8 cellular contexts compared by ENCODE assay signal in the genomic region with DNA sequence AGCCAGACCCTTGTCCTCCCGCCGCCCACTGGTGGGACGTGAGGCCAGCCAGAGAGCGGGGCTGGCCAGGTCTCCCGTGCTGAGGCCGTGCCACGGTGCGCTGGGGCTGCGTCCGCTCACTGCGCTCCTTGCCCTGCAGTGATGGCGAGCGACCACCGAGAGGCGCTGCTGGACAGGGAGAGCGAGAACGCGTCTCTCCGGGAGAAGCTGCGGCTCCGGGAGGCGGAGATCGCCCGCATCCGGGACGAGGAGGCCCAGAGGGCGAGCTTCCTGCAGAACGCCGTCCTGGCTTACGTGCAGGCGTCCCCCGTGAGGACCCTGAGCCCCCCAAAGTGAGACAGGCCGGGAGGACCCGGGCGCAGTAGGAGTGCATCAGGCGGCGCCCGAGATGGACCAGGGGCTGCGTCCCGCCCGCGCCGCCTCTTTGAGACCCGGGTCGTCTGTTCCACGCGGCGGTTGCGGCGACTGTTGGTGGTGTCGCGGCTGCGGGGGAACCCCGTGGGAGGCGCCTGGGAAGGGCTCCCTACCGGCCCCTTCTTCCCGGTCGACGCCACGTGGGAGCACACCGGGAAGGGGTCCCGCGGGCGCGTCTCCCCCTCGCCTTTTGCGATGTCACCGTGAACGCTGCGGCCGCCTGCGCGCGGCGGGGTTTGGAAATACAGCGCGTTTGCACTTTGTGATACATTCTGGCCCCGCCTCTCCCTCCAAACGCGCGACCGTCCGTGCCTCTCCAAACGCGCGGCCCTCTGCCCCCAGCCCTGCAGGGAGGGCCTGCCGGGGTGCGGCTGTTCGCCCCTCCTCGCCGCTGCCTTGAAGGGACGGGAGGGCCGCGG. TPM values are rescaled to one million over a fixed set of nuclear protein-coding genes. Genes with fewer than 3 reads are reported as not detected.
DNase-seq lines count a peak whose midpoint lies in the region; ATAC-seq and TF ChIP-seq lines count a peak whose summit lies in the region.

No MANE protein-coding gene starts in this region.

- no peaks in the 10 kb centered on the region for H3K27me3 ChIP-seq in breast epithelium

- peaks cover 4 to 5% of the 10 kb centered on the region in 2 donors for H3K4me1 ChIP-seq in breast epithelium

- no peaks in the 10 kb centered on the region for H3K9me3 ChIP-seq in breast epithelium

- no peak for TF ChIP-seq POLR2A in breast epithelium (IDR thresholded peaks at IDR 0.05)

- H3K27ac ChIP-seq in VCaP (peak overlapping the region; percentile 98), breast epithelium (peak overlapping the region; percentile 61 to 83), skin epidermis (peak overlapping the region in 10 of 21 experiments; percentile 18 to 65 (median 50))

- peak overlapping the region; percentile 30 to 90 (median 59) for H3K4me3 ChIP-seq in breast epithelium
- peak overlapping the region; percentile 32 to 49 (median 42) for H3K4me3 ChIP-seq in skin epidermis

- peak; percentile 72 for TF ChIP-seq CTCF in AG09319 (IDR thresholded peaks at IDR 0.05; ENCODE audit: low read depth, low read length)
- peak; percentile 93 for TF ChIP-seq CTCF in VCaP (conservative IDR thresholded peaks at IDR 0.05)
- TF ChIP-seq CTCF in breast epithelium (IDR thresholded peaks at IDR 0.05), result peak; percentile 83 to 97 (median 97)

- intact Hi-C loops in breast epithelium (cut with DNase I; ENCODE audit: low total_unique reads), result loop anchor here (5.0 to 10.0 kb wide), 2 partner anchors 54 to 122 kb away; no protein-coding TSS in a partner anchor

- ATAC-seq in GM21423 (IDR thresholded peaks at IDR 0.05; ENCODE audit: unreplicated experiment), result peak; percentile 39
- ATAC-seq in HG03457 (IDR thresholded peaks at IDR 0.05; ENCODE audit: unreplicated experiment), result no peak

- DNase-seq in AG09319 (ENCODE audit: extremely low read depth, low read depth) (peak; percentile 51), NCI-H2029 treated with DMSO at 0.1 percent for 48 hours (lab: John Stamatoyannopoulos, UW) (peak; percentile 9), breast epithelium (ENCODE audit: low spot score in 2 of 2) (peak; percentile 78 to 89), iPS-NIHi7 (ENCODE audit: extremely low spot score) (peak; percentile 86)

- no peaks in the 10 kb centered on the region for H3K36me3 ChIP-seq in breast epithelium

RNA-seq across cellular contexts. Expression of a gene that starts 0.8 kb away (rescaled TPM):
- total RNA-seq in breast epithelium, result 10 to 100 TPM in 2 of 3 donors, 1 to 10 TPM in 1; 7.6 to 23.0 (median 16.1) TPM

RNA-seq across cellular contexts. Expression of a gene that starts 6.8 kb away (rescaled TPM):
- total RNA-seq in breast epithelium, result 100 to 1,000 TPM; 202 to 484 (median 228) TPM

RNA-seq across cellular contexts. Expression of a gene that starts 7.6 kb away (rescaled TPM):
- total RNA-seq in breast epithelium, result 10 to 100 TPM in 2 of 3 donors, 1 to 10 TPM in 1; 8.0 to 18.7 (median 14.7) TPM

RNA-seq across cellular contexts. Expression of a gene that starts 8.0 kb away (rescaled TPM):
- total RNA-seq in breast epithelium, result 10 to 100 TPM; 79.5 to 94.7 (median 92.5) TPM

RNA-seq across cellular contexts. Expression of a gene that starts 20.9 kb away (rescaled TPM):
- total RNA-seq in breast epithelium, result 10 to 100 TPM; 30.5 to 49.4 (median 31.8) TPM

Comparison
In these comparisons a context has a peak if more than half of its experiments do, and no peak if none do; other contexts are left out.
1. DNase-seq: peak in every context shown above with its lines; median percentile 86 in iPS-NIHi7; 84 in breast epithelium; 51 in AG09319; 9 in NCI-H2029 treated with DMSO at 0.1 percent for 48 hours.